ENCODE assay signal across 27 cellular contexts in the genomic region with DNA sequence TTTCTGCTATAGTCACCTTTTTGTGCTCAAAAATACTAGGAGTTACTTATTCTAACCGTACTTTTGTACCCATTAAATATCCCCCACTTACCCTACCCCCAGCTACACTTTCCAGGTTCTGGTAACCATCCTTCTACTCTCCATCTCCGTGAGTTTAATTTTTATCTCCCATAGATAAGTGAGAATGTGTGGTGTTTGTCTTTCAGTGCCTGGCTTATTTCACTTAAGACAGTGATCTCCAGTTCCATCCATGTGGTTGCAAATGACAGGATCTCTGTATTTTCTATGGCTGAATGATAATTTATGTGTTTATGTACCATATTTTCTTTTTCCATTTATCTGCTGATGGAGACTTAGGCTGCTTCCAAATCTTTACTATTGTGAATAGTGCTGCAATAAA.
"Had no signal": no experiment of that assay in that cellular context is flagged by ENCODE, and none has a peak within 500 bp of the region (broad histone marks: within the 10 kb centered on the region; RNA-seq: fewer than 3 reads in every experiment).

No MANE protein-coding gene starts in this region.

- H3K27ac ChIP-seq: ascending aorta, breast epithelium, coronary artery, dorsolateral prefrontal cortex, esophagus muscularis mucosa, WERI-Rb-1 had no signal

- H3K4me3 ChIP-seq: ascending aorta, breast epithelium, coronary artery, dorsolateral prefrontal cortex, esophagus muscularis mucosa had no signal

- H3K9me3 ChIP-seq: ascending aorta had no signal

- DNase-seq: activated B cell treated with CpG ODN at 0.5 μM for 24 hours; activated CD4-positive, alpha-beta T cell treated with anti-CD3 and anti-CD28 coated beads for 48 hours; activated CD4-positive, alpha-beta T cell treated with anti-CD3 and anti-CD28 coated beads, Interleukin-2, amount 50 U/mL, for 1 hour; activated CD4-positive, alpha-beta T cell treated with anti-CD3 and anti-CD28 coated beads, Interleukin-2, amount 50 U/mL, for 48 hours; activated CD8-positive, alpha-beta memory T cell treated with anti-CD3 and anti-CD28 coated beads for 24 hours; activated CD8-positive, alpha-beta T cell treated with anti-CD3 and anti-CD28 coated beads for 36 hours; activated effector memory CD4-positive, alpha-beta T cell treated with Interleukin-2 at 50 U/mL for 16 hours; activated gamma-delta T cell treated with Interleukin-2 at 50 U/mL for 16 hours; activated naive CD4-positive, alpha-beta T cell treated with anti-CD3 and anti-CD28 coated beads, Interleukin-2, amount 50 U/mL, for 16 hours; activated naive CD4-positive, alpha-beta T cell treated with Interleukin-2 at 50 U/mL for 16 hours; activated T-cell treated with anti-CD3 and anti-CD28 coated beads, Interleukin-2, amount 50 U/mL, for 4 hours; amygdala; dorsolateral prefrontal cortex; effector CD4-positive, alpha-beta T cell; effector memory CD8-positive, alpha-beta T cell; erythroblast; head of caudate nucleus; T-helper 1 cell; T-helper 17 cell; T1000; WERI-Rb-1 had no signal

- H3K4me1 ChIP-seq: ascending aorta, breast epithelium, esophagus muscularis mucosa had no signal

- ATAC-seq: activated CD4-positive, CD25-positive, alpha-beta regulatory T cell treated with anti-CD3 and anti-CD28 coated beads, Interleukin-2, amount 50 U/mL, for 24 hours; activated CD8-positive, alpha-beta T cell treated with anti-CD3 and anti-CD28 coated beads for 36 hours; activated T-cell treated with anti-CD3 and anti-CD28 coated beads, Interleukin-2, amount 50 U/mL, for 4 hours; activated T-helper 17 cell treated with anti-CD3 and anti-CD28 coated beads, Interleukin-2, amount 50 U/mL, for 72 hours; effector memory CD8-positive, alpha-beta T cell; T-helper 17 cell had no signal

- H3K36me3 ChIP-seq: ascending aorta, breast epithelium, esophagus muscularis mucosa, WERI-Rb-1 had no signal

- H3K27me3 ChIP-seq: ascending aorta, breast epithelium, dorsolateral prefrontal cortex, esophagus muscularis mucosa had no signal
